ENCODE assay signal across 29 cellular contexts in genomic region chr11:74339619-74340018, GRCh38. TPM values are rescaled to one million over a fixed set of nuclear protein-coding genes. Genes with fewer than 3 reads are reported as not detected.
"Had no signal": no experiment of that assay in that cellular context is flagged by ENCODE, and none has a peak within 500 bp of the region (broad histone marks: within the 10 kb centered on the region; RNA-seq: fewer than 3 reads in every experiment).

No MANE protein-coding gene starts in this region.

- H3K4me3 Mint-ChIP-seq: naive thymus-derived CD8-positive, alpha-beta T cell; nephron; neural crest cell; stimulated activated effector memory CD8-positive, alpha-beta T cell treated with anti-CD3 and anti-CD28 coated beads, Interleukin-12 subunit alpha, Interleukin-12 subunit beta, amount 100 ng/mL, for 72 hours; stimulated activated naive CD8-positive, alpha-beta T cell treated with anti-CD3 and anti-CD28 coated beads, Interleukin-15, Interleukin-2, amounts not matched to agents 100 ng/mL and 50 ng/mL, for 24 hours; type B pancreatic cell had no signal

- H3K9me3 ChIP-seq: heart right ventricle, left lung, lower lobe of right lung, pancreas, prostate gland, spleen, suprapubic skin, thoracic aorta, tibial artery, uterus had no signal

- H3K27me3 Mint-ChIP-seq: naive thymus-derived CD8-positive, alpha-beta T cell; stimulated activated naive CD8-positive, alpha-beta T cell treated with anti-CD3 and anti-CD28 coated beads, Interleukin-15, Interleukin-2, amounts not matched to agents 100 ng/mL and 50 ng/mL, for 24 hours; type B pancreatic cell had no signal

- H3K27ac ChIP-seq: heart right ventricle, left lung, lower lobe of right lung, prostate gland, skin epidermis, spleen, suprapubic skin, thoracic aorta, tibial artery, uterus had no signal

- H3K4me1 Mint-ChIP-seq: naive thymus-derived CD8-positive, alpha-beta T cell; nephron; neural crest cell; stimulated activated effector memory CD8-positive, alpha-beta T cell treated with anti-CD3 and anti-CD28 coated beads, Interleukin-12 subunit alpha, Interleukin-12 subunit beta, amount 100 ng/mL, for 72 hours had no signal

- H3K4me1 ChIP-seq: left lung, lower lobe of right lung, prostate gland, spleen, suprapubic skin, uterus had no signal

- H3K9me3 Mint-ChIP-seq: naive thymus-derived CD8-positive, alpha-beta T cell; nephron; neural crest cell; stimulated activated effector memory CD8-positive, alpha-beta T cell treated with anti-CD3 and anti-CD28 coated beads, Interleukin-12 subunit alpha, Interleukin-12 subunit beta, amount 100 ng/mL, for 72 hours; stimulated activated naive CD8-positive, alpha-beta T cell treated with anti-CD3 and anti-CD28 coated beads, Interleukin-15, Interleukin-2, amounts not matched to agents 100 ng/mL and 50 ng/mL, for 24 hours; type B pancreatic cell had no signal

- DNase-seq: heart right ventricle; hippocampal formation; kidney glomerular epithelial cell; left cardiac atrium; left lung; lower lobe of right lung; mammary epithelial cell; mesenchymal stem cell; naive thymus-derived CD8-positive, alpha-beta T cell; nucleus accumbens; posterior cingulate gyrus; retina; right cardiac atrium; spleen; stimulated activated CD4-positive, alpha-beta T cell treated with anti-CD3 and anti-CD28 coated beads, Interleukin-4, amount 100 ng/mL, for 24 hours; stimulated activated naive CD4-positive, alpha-beta T cell; tibial artery; uterus had no signal

- H3K27me3 ChIP-seq: heart right ventricle, left lung, pancreas, spleen, suprapubic skin, tibial artery, uterus had no signal

- ATAC-seq: heart right ventricle; left cardiac atrium; left lung; lower lobe of right lung; naive thymus-derived CD8-positive, alpha-beta T cell; right cardiac atrium; sciatic nerve; stimulated activated effector memory CD8-positive, alpha-beta T cell treated with anti-CD3 and anti-CD28 coated beads, Interleukin-12 subunit alpha, Interleukin-12 subunit beta, amount 100 ng/mL, for 72 hours had no signal

- H3K27ac Mint-ChIP-seq: naive thymus-derived CD8-positive, alpha-beta T cell; nephron; stimulated activated effector memory CD8-positive, alpha-beta T cell treated with anti-CD3 and anti-CD28 coated beads, Interleukin-12 subunit alpha, Interleukin-12 subunit beta, amount 100 ng/mL, for 72 hours; stimulated activated naive CD8-positive, alpha-beta T cell treated with anti-CD3 and anti-CD28 coated beads, Interleukin-15, Interleukin-2, amounts not matched to agents 100 ng/mL and 50 ng/mL, for 24 hours; type B pancreatic cell had no signal

- H3K4me3 ChIP-seq: heart right ventricle, left lung, lower lobe of right lung, pancreas, prostate gland, skin epidermis, spleen, suprapubic skin, thoracic aorta, tibial artery, uterus had no signal

- H3K36me3 ChIP-seq: pancreas, prostate gland, uterus had no signal

RNA-seq across cellular contexts. Expression of gene P4HA3, which starts 28.2 kb away (rescaled TPM):
- total RNA-seq: naive thymus-derived CD8-positive, alpha-beta T cell; neural crest cell had no signal
- polyA plus RNA-seq: naive thymus-derived CD8-positive, alpha-beta T cell had no signal
